ENCODE assay signal across 1 cellular context in the genomic region with DNA sequence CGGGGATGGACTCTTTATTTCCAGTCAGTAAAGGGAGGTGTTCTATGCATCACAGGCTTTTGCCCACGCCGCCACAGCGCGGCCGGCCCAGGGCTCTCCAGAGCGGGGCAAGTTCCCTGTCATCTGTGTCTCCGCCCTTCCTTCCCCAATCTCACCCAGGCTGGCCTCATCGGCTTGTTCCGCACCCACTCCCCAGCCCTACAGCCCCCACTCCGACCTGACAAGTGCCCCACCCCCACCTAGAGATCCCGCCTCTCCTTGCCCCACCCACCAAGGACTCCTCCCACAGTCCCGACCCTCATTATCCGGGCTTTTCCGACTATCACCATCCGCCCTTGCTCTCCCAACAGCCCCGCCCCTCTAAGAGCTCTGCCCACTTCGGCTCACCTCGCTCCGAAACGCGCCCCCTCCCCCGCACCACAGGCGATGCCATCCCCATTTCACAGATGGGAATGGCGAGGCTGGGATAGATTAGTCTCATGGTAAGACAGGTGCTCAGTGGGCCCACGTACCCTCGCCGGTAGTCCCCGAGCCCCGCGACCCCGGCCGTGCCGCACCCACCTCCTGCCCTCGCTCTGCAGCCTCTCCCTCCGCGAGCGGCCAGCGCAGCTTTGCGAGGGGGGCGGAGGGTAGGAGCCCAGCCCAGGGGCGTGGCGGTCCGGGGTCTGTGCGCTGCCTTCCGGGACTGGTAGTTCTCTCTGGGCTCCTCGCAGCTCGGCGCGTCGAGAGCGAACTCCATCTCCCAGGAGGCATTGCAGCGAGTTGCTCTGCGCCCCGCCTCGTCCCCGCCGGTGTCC.
TF ChIP-seq lines count a peak whose summit lies in the region.

A gene with protein sequence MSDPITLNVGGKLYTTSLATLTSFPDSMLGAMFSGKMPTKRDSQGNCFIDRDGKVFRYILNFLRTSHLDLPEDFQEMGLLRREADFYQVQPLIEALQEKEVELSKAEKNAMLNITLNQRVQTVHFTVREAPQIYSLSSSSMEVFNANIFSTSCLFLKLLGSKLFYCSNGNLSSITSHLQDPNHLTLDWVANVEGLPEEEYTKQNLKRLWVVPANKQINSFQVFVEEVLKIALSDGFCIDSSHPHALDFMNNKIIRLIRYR (minus strand): TSS at position 615 of the 797 bp plus-strand sequence. CDS start 14,072 bp downstream, outside the sequence.

TF ChIP-seq in K562, 482 proteins besides CTCF, POLR2A, EP300 and RAD21 (continued from another document and continues in another):
- TF ChIP-seq, protein P1, sequence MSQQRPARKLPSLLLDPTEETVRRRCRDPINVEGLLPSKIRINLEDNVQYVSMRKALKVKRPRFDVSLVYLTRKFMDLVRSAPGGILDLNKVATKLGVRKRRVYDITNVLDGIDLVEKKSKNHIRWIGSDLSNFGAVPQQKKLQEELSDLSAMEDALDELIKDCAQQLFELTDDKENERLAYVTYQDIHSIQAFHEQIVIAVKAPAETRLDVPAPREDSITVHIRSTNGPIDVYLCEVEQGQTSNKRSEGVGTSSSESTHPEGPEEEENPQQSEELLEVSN (IDR thresholded peaks at IDR 0.05; ENCODE audit: borderline replicate concordance in 1 of 2, extremely low read depth in 1 of 2, insufficient read depth in 1 of 2, insufficient read length in 1 of 2, low read depth in 1 of 2, low read length in 1 of 2, poor library complexity in 1 of 2, severe bottlenecking in 1 of 2): no peak
- TF ChIP-seq ARID3A (IDR thresholded peaks at IDR 0.05; ENCODE audit: borderline replicate concordance, low read depth, low read length): no peak
- TF ChIP-seq ZNF347 (CRISPR knock-in tag; IDR thresholded peaks at IDR 0.05; ENCODE audit: low read depth): no peak
- no peak for TF ChIP-seq MCM2 (IDR thresholded peaks at IDR 0.05; ENCODE audit: low read depth)
- TF ChIP-seq ESRRB (CRISPR knock-in tag; IDR thresholded peaks at IDR 0.05; ENCODE audit: borderline replicate concordance): no peak
- no peak for TF ChIP-seq XRCC5 (IDR thresholded peaks at IDR 0.05; ENCODE audit: low read depth, low read length)
- TF ChIP-seq DPF2 (IDR thresholded peaks at IDR 0.05): peak; percentile 41; the same call in 1 of the 2 replicates
- TF ChIP-seq SAP30 (IDR thresholded peaks at IDR 0.05; ENCODE audit: borderline replicate concordance, insufficient read depth, low read depth, low read length, poor library complexity, severe bottlenecking): no peak
- TF ChIP-seq REST (CRISPR knock-in tag; IDR thresholded peaks at IDR 0.05; ENCODE audit: low read depth): no peak
- no peak for TF ChIP-seq BMI1 (IDR thresholded peaks at IDR 0.05; ENCODE audit: low read length)
- TF ChIP-seq FOXK1 (CRISPR knock-in tag; IDR thresholded peaks at IDR 0.05; ENCODE audit: borderline replicate concordance): no peak
- TF ChIP-seq ARID2 (IDR thresholded peaks at IDR 0.05): no peak
- TF ChIP-seq ZNF780A (CRISPR knock-in tag; IDR thresholded peaks at IDR 0.05): no peak
- TF ChIP-seq, protein P2, sequence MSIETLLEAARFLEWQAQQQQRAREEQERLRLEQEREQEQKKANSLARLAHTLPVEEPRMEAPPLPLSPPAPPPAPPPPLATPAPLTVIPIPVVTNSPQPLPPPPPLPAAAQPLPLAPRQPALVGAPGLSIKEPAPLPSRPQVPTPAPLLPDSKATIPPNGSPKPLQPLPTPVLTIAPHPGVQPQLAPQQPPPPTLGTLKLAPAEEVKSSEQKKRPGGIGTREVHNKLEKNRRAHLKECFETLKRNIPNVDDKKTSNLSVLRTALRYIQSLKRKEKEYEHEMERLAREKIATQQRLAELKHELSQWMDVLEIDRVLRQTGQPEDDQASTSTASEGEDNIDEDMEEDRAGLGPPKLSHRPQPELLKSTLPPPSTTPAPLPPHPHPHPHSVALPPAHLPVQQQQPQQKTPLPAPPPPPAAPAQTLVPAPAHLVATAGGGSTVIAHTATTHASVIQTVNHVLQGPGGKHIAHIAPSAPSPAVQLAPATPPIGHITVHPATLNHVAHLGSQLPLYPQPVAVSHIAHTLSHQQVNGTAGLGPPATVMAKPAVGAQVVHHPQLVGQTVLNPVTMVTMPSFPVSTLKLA (conservative IDR thresholded peaks at IDR 0.05): peak; percentile 73 to 89
- TF ChIP-seq SMARCE1 (IDR thresholded peaks at IDR 0.05): peak; percentile 39; the same call in 1 of the 2 replicates
- TF ChIP-seq NR1H2 (CRISPR knock-in tag; IDR thresholded peaks at IDR 0.05): no peak
- TF ChIP-seq ZNF586 (CRISPR knock-in tag; conservative IDR thresholded peaks at IDR 0.05): no peak
- TF ChIP-seq, protein P3, sequence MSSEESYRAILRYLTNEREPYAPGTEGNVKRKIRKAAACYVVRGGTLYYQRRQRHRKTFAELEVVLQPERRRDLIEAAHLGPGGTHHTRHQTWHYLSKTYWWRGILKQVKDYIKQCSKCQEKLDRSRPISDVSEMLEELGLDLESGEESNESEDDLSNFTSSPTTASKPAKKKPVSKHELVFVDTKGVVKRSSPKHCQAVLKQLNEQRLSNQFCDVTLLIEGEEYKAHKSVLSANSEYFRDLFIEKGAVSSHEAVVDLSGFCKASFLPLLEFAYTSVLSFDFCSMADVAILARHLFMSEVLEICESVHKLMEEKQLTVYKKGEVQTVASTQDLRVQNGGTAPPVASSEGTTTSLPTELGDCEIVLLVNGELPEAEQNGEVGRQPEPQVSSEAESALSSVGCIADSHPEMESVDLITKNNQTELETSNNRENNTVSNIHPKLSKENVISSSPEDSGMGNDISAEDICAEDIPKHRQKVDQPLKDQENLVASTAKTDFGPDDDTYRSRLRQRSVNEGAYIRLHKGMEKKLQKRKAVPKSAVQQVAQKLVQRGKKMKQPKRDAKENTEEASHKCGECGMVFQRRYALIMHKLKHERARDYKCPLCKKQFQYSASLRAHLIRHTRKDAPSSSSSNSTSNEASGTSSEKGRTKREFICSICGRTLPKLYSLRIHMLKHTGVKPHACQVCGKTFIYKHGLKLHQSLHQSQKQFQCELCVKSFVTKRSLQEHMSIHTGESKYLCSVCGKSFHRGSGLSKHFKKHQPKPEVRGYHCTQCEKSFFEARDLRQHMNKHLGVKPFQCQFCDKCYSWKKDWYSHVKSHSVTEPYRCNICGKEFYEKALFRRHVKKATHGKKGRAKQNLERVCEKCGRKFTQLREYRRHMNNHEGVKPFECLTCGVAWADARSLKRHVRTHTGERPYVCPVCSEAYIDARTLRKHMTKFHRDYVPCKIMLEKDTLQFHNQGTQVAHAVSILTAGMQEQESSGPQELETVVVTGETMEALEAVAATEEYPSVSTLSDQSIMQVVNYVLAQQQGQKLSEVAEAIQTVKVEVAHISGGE (CRISPR knock-in tag; IDR thresholded peaks at IDR 0.05): peak in 1 of 3 experiments; percentile 64; a peak in 2 of 6 replicates
- TF ChIP-seq ZNF740 (CRISPR knock-in tag; IDR thresholded peaks at IDR 0.05): peak; percentile 62; the same call in 1 of the 2 replicates
- TF ChIP-seq ZNF740 (tag; IDR thresholded peaks at IDR 0.05): 0 out of 4 replicates have a peak, but pooled peaks of 1 of the 2 experiments have one; percentile 9
- no peak for TF ChIP-seq CUX1 (CRISPR knock-in tag; IDR thresholded peaks at IDR 0.05)
